In the genomic region with DNA sequence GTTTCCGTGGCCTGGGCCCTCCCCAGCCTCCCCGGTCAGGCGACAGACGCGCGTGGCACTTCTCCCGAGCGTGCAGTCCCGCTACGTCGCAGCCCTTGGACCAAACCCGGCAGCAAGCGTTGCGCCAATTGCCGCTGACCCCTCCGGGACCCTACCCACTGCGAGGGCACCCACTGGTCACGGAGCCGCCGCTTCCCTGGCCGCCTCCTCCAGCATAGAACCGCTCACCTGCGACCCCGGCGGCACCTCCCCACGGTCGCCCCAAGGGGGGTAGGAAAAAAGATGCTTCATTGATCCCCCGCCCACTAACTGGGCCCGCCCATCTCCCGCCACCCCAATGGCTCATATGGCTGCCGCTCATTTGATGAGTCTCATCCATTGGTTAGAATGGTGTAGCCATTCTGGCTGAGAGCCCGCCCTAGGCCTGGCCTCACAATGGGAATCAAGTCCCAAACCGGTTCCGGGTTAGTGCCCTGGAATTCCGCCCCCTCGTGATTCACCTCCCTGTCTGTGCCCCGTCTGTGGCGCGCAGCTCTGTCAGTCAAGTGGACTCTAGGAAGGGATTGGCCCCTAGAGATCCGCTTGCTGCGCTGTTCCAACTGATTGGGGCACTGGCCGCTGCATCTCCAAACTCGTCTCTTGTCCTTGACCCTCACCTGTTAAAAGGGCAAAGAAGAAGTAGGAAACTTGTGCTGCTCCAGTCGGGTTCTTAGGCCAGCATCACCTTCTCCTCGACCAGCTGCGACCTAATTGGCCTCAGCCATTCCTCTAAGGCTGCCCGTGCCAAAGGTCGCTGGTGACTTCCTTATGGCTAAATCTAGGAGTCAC, we compare ENCODE assay signal across 8 cellular contexts. TPM values are rescaled to one million over a fixed set of nuclear protein-coding genes. Genes with fewer than 3 reads are reported as not detected.
A peak's percentile ranks its signal among the peaks of the same experiment; 100 is the strongest.
DNase-seq lines count a peak whose midpoint lies in the region; ATAC-seq and TF ChIP-seq lines count a peak whose summit lies in the region.

A gene (minus strand): TSS at position 274 of the 828 bp plus-strand sequence. CDS start 11,323 bp downstream, outside the sequence.

- H3K4me1 ChIP-seq in Loucy (ENCODE audit: insufficient read depth, low read length, poor library complexity, severe bottlenecking) = peaks cover 49% of the 10 kb centered on the region

- H3K27ac Mint-ChIP-seq in natural killer cell treated with Interleukin-12 subunit alpha and Interleukin-12 subunit beta and Interleukin-15 and Interleukin-18, amount 100 ng/mL, for 72 hours = peak within 1 kb of the TSS; percentile 87 to 88

- peaks cover 38% of the 10 kb centered on the region for H4K20me1 ChIP-seq in Loucy (ENCODE audit: insufficient read depth, low read length, poor library complexity, severe bottlenecking)

- peak within 1 kb of the TSS; percentile 84 for H3K4me2 ChIP-seq in Loucy (ENCODE audit: low read depth, low read length, poor library complexity, severe bottlenecking)

- H3K27me3 Mint-ChIP-seq in natural killer cell treated with Interleukin-12 subunit alpha and Interleukin-12 subunit beta and Interleukin-15 and Interleukin-18, amount 100 ng/mL, for 72 hours = peaks cover 8 to 18% of the 10 kb centered on the region in 2 donors

- peaks cover 2% of the 10 kb centered on the region for H3K9me3 Mint-ChIP-seq in natural killer cell treated with Interleukin-12 subunit alpha and Interleukin-12 subunit beta and Interleukin-15 and Interleukin-18, amount 100 ng/mL, for 72 hours

- peak within 1 kb of the TSS; percentile 76 for H3K9ac ChIP-seq in Loucy (ENCODE audit: low read depth, low read length, poor library complexity, severe bottlenecking)

- no peaks in the 10 kb centered on the region for H3K36me3 ChIP-seq in Loucy (ENCODE audit: insufficient read depth, low read length)

- no peaks in the 10 kb centered on the region for H3K9me2 ChIP-seq in Loucy (replicated peaks; ENCODE audit: low read depth, low read length)

- H3K36me3 Mint-ChIP-seq in natural killer cell treated with Interleukin-12 subunit alpha and Interleukin-12 subunit beta and Interleukin-15 and Interleukin-18, amount 100 ng/mL, for 72 hours = peaks cover 23% of the 10 kb centered on the region

- TF ChIP-seq CTCF in Loucy (conservative IDR thresholded peaks at IDR 0.05; ENCODE audit: low read length) = no peak
- no peak for TF ChIP-seq CTCF in fibroblast of pulmonary artery (IDR thresholded peaks at IDR 0.05; ENCODE audit: low read length, missing control alignments)

- no peaks in the 10 kb centered on the region for H3K9me3 ChIP-seq in Loucy (ENCODE audit: insufficient read depth, low read depth, low read length)

- peak within 1 kb of the TSS; percentile 95 for H2AFZ ChIP-seq in Loucy (ENCODE audit: low read length)

- H3K4me1 Mint-ChIP-seq in natural killer cell treated with Interleukin-12 subunit alpha and Interleukin-12 subunit beta and Interleukin-15 and Interleukin-18, amount 100 ng/mL, for 72 hours (ENCODE audit: low read depth in 2 of 2) = peaks cover 30 to 40% of the 10 kb centered on the region in 2 donors

- DNase-seq in Daoy (ENCODE audit: low read depth) (peak; percentile 98), H4 (ENCODE audit: low spot score) (peak; percentile 99), SHP77 (lab: John Stamatoyannopoulos, UW) (peak; percentile 99), fibroblast of pulmonary artery (ENCODE audit: low read depth) (peak; percentile 99)
- peak; percentile 97 for DNase-seq in activated effector memory CD4-positive, alpha-beta T cell treated with Interleukin-2 at 50 U/mL for 16 hours
- DNase-seq in natural killer cell treated with Interleukin-12 subunit alpha and Interleukin-12 subunit beta and Interleukin-15 and Interleukin-18, amount 100 ng/mL, for 72 hours (ENCODE audit: low spot score) = peak; percentile 98
- DNase-seq in stimulated activated naive CD8-positive, alpha-beta T cell treated with anti-CD3 and anti-CD28 coated beads, Interleukin-15, Interleukin-2, amounts not matched to agents 100 U/mL and 50 U/mL, for 24 hours = peak; percentile 94

- H3K79me2 ChIP-seq in Loucy (ENCODE audit: insufficient read depth, low read length) = peaks cover 47% of the 10 kb centered on the region

- peak within 1 kb of the TSS; percentile 97 for H3K4me3 Mint-ChIP-seq in natural killer cell treated with Interleukin-12 subunit alpha and Interleukin-12 subunit beta and Interleukin-15 and Interleukin-18, amount 100 ng/mL, for 72 hours

- ATAC-seq in natural killer cell treated with Interleukin-12 subunit alpha and Interleukin-12 subunit beta and Interleukin-15 and Interleukin-18, amount 100 ng/mL, for 72 hours = peak; percentile 99
- peak; percentile 99 for ATAC-seq in stimulated activated naive CD8-positive, alpha-beta T cell treated with anti-CD3 and anti-CD28 coated beads, Interleukin-15, Interleukin-2, amounts not matched to agents 100 U/mL and 50 U/mL, for 24 hours

- H3K4me3 ChIP-seq in Loucy (ENCODE audit: low read length, poor library complexity, severe bottlenecking) (peak within 1 kb of the TSS; percentile 96), fibroblast of pulmonary artery (replicated peaks; ENCODE audit: low read depth, low read length) (peak within 1 kb of the TSS; percentile 94)

- peaks cover 29% of the 10 kb centered on the region for H3K27me3 ChIP-seq in Loucy (ENCODE audit: insufficient read depth, low read length, poor library complexity, severe bottlenecking)

- no peaks in the 10 kb centered on the region for H3F3A ChIP-seq in Loucy (ENCODE audit: low read depth)

RNA-seq across cellular contexts. Expression of the gene that starts here (rescaled TPM):
- total RNA-seq in Daoy (2014; rRNA removed; shearing (Covaris generic)) = 10.6 and 15.2 TPM in 2 replicates
- 16.1 and 17.8 TPM in 2 replicates for total RNA-seq in H4 (2014; rRNA removed; shearing (Covaris generic))
- 10 to 100 TPM; 13.7 to 14.6 TPM for total RNA-seq in natural killer cell treated with Interleukin-12 subunit alpha and Interleukin-12 subunit beta and Interleukin-15 and Interleukin-18, amount 100 ng/mL, for 72 hours

Comparison
In these comparisons a context has a peak if more than half of its experiments do, and no peak if none do; other contexts are left out.
1. Peak in every context shown above with its lines: DNase-seq, ATAC-seq and H3K4me3 ChIP-seq.